In the genomic region with DNA sequence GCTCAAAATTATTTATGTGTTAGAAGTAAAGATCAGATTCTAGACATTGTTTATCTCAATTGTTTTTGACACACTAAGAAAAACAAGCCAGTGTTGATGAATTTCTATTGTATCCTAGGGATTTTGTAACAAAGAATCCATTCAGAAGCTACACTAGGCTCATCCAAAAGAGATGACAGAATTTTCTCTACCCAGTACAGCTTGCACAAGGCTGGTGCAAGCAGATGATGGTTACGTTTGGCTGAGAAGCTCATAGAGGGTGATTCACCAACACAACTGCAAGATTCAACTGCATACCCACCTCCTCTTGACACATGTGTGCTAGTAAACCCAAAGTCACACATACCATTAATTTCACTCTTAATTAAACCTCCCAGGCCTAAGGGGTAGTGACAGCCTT, we compare ENCODE assay signal across 35 cellular contexts. TPM values are rescaled to one million over a fixed set of nuclear protein-coding genes. Genes with fewer than 3 reads are reported as not detected.
"Had no signal": no experiment of that assay in that cellular context is flagged by ENCODE, and none has a peak within 500 bp of the region (broad histone marks: within the 10 kb centered on the region; RNA-seq: fewer than 3 reads in every experiment).

No MANE protein-coding gene starts in this region.

- H3K27me3 Mint-ChIP-seq: activated CD4-positive, alpha-beta memory T cell treated with anti-CD3 and anti-CD28 coated beads for 36 hours; activated CD4-positive, alpha-beta T cell treated with anti-CD3 and anti-CD28 coated beads, Interleukin-2, amount 10 ng/mL, durations not matched to agents 24 days and 14 days; activated T-cell treated with anti-CD3 and anti-CD28 coated beads, Interleukin-2, amount 50 U/mL, for 24 hours; T-helper 17 cell had no signal

- H3K36me3 Mint-ChIP-seq: activated CD4-positive, alpha-beta memory T cell treated with anti-CD3 and anti-CD28 coated beads for 36 hours; mesothelial cell of epicardium; naive thymus-derived CD8-positive, alpha-beta T cell had no signal

- H3K27me3 ChIP-seq: colonic mucosa, heart right ventricle, right lobe of liver, tibial nerve had no signal

- H3K9me3 Mint-ChIP-seq: activated CD4-positive, alpha-beta memory T cell treated with anti-CD3 and anti-CD28 coated beads for 36 hours; activated CD4-positive, alpha-beta T cell treated with anti-CD3 and anti-CD28 coated beads, Interleukin-2, amount 10 ng/mL, durations not matched to agents 24 days and 14 days; activated T-cell treated with anti-CD3 and anti-CD28 coated beads, Interleukin-2, amount 50 U/mL, for 24 hours; mesothelial cell of epicardium had no signal

- H3K27ac Mint-ChIP-seq: activated CD4-positive, alpha-beta memory T cell treated with anti-CD3 and anti-CD28 coated beads for 36 hours; activated CD4-positive, alpha-beta T cell treated with anti-CD3 and anti-CD28 coated beads, Interleukin-2, amount 10 ng/mL, durations not matched to agents 24 days and 14 days; activated T-cell treated with anti-CD3 and anti-CD28 coated beads, Interleukin-2, amount 50 U/mL, for 24 hours; mesothelial cell of epicardium; naive thymus-derived CD8-positive, alpha-beta T cell; T-helper 17 cell had no signal

- H3K4me2 ChIP-seq: SK-N-SH had no signal

- H3K4me3 ChIP-seq: colonic mucosa, heart right ventricle, right lobe of liver, tibial nerve had no signal

- ATAC-seq: heart right ventricle; left cardiac atrium; left ventricle myocardium superior; naive thymus-derived CD8-positive, alpha-beta T cell; right lobe of liver; stimulated activated naive CD8-positive, alpha-beta T cell treated with anti-CD3 and anti-CD28 coated beads, Interleukin-15, Interleukin-2, amounts not matched to agents 100 U/mL and 50 U/mL, for 24 hours; T-helper 17 cell had no signal

- H3K36me3 ChIP-seq: colonic mucosa, heart right ventricle, right lobe of liver, tibial nerve had no signal

- H3K9me3 ChIP-seq: colonic mucosa, heart right ventricle, right lobe of liver, SK-N-SH, tibial nerve had no signal

- H3K4me1 ChIP-seq: colonic mucosa, heart right ventricle, right lobe of liver, tibial nerve had no signal

- H3K4me3 Mint-ChIP-seq: activated CD4-positive, alpha-beta memory T cell treated with anti-CD3 and anti-CD28 coated beads for 36 hours; activated CD4-positive, alpha-beta T cell treated with anti-CD3 and anti-CD28 coated beads, Interleukin-2, amount 10 ng/mL, durations not matched to agents 24 days and 14 days; activated T-cell treated with anti-CD3 and anti-CD28 coated beads, Interleukin-2, amount 50 U/mL, for 24 hours; mesothelial cell of epicardium; naive thymus-derived CD8-positive, alpha-beta T cell; neural crest cell; T-helper 17 cell had no signal

- DNase-seq: activated CD4-positive, alpha-beta memory T cell treated with anti-CD3 and anti-CD28 coated beads for 36 hours; activated CD4-positive, alpha-beta T cell treated with anti-CD3 and anti-CD28 coated beads, Interleukin-2, amount 10 ng/mL, durations not matched to agents 24 days and 14 days; activated CD4-positive, CD25-positive, alpha-beta regulatory T cell treated with anti-CD3 and anti-CD28 coated beads, Interleukin-2, amount 50 U/mL, for 72 hours; activated CD8-positive, alpha-beta memory T cell treated with anti-CD3 and anti-CD28 coated beads, Interleukin-2, amount 50 U/mL, for 48 hours; activated gamma-delta T cell; activated naive CD4-positive, alpha-beta T cell treated with anti-CD3 and anti-CD28 coated beads, Interleukin-2, amount 50 U/mL, for 16 hours; activated T-cell treated with anti-CD3 and anti-CD28 coated beads, Interleukin-2, amount 50 U/mL, for 24 hours; amniotic stem cell; colonic mucosa; effector memory CD4-positive, alpha-beta T cell; erythroblast; heart right ventricle; islet precursor cell; left cardiac atrium; left ventricle myocardium superior; naive thymus-derived CD8-positive, alpha-beta T cell; right lobe of liver; SK-N-SH; stimulated activated CD4-positive, alpha-beta T cell treated with anti-CD3 and anti-CD28 coated beads, Interleukin-2, amount 100 ng/mL, for 48 hours; stimulated activated naive CD8-positive, alpha-beta T cell treated with anti-CD3 and anti-CD28 coated beads, Interleukin-15, Interleukin-2, amounts not matched to agents 100 U/mL and 50 U/mL, for 24 hours; T-helper 17 cell; T1000 had no signal

- H3K9ac ChIP-seq: SK-N-SH had no signal

- H3K27ac ChIP-seq: colonic mucosa, heart right ventricle, right lobe of liver, tibial nerve had no signal

- H3K4me1 Mint-ChIP-seq: activated CD4-positive, alpha-beta T cell treated with anti-CD3 and anti-CD28 coated beads, Interleukin-2, amount 10 ng/mL, durations not matched to agents 24 days and 14 days; mesothelial cell of epicardium; naive thymus-derived CD8-positive, alpha-beta T cell; T-helper 17 cell had no signal

RNA-seq across cellular contexts. Expression of a gene that starts 20.8 kb away (rescaled TPM):
- total RNA-seq: activated CD4-positive, alpha-beta memory T cell treated with anti-CD3 and anti-CD28 coated beads for 36 hours; activated CD4-positive, alpha-beta T cell treated with anti-CD3 and anti-CD28 coated beads, Interleukin-2, amount 10 ng/mL, durations not matched to agents 24 days and 14 days; bronchial epithelial cell; colonic mucosa; dermis microvascular lymphatic vessel endothelial cell; fibroblast of lung; fibroblast of villous mesenchyme; left ventricle myocardium superior; lung microvascular endothelial cell; mesothelial cell of epicardium; naive thymus-derived CD8-positive, alpha-beta T cell; omental fat pad; posterior vena cava; renal cortical epithelial cell; subcutaneous adipose tissue; T-helper 17 cell; tibial nerve; ureter had no signal
- polyA plus RNA-seq: fibroblast of lung; naive thymus-derived CD8-positive, alpha-beta T cell; SK-N-SH had no signal
